13 cellular contexts compared by ENCODE assay signal in genomic region chr15:96234109-96234892, GRCh38.
DNase-seq lines count a peak whose midpoint lies in the region; ATAC-seq and TF ChIP-seq lines count a peak whose summit lies in the region.
"Had no signal": no experiment of that assay in that cellular context is flagged by ENCODE, and none has a peak within 500 bp of the region (broad histone marks: within the 10 kb centered on the region; RNA-seq: fewer than 3 reads in every experiment).

No MANE protein-coding gene starts in this region.

- H3K4me1 ChIP-seq in left lung (no peaks in the 10 kb centered on the region), H9 (ENCODE audit: insufficient read depth, low read length) (peaks cover 3% of the 10 kb centered on the region; the same call in 1 of the 2 replicates)

- H3K4me1 Mint-ChIP-seq in H9 = peaks cover 16 to 20% of the 10 kb centered on the region in 2 experiments
- H3K4me1 Mint-ChIP-seq: activated naive CD8-positive, alpha-beta T cell treated with anti-CD3 and anti-CD28 coated beads, Interleukin-2, amount 10 ng/mL, durations not matched to agents 7 days and 5 days had no signal

- no peak overlapping the region for H2BK12ac ChIP-seq in H9 (ENCODE audit: insufficient read length, low read depth, low read length)

- H3K56ac ChIP-seq in H9 (ENCODE audit: insufficient read length, low read depth, low read length) = no peak overlapping the region

- no peak overlapping the region for H2AFZ ChIP-seq in H9 (ENCODE audit: low read length)

- H2BK15ac ChIP-seq in H9 (ENCODE audit: low read depth, low read length) = no peak overlapping the region

- no peaks in the 10 kb centered on the region for H4K20me1 ChIP-seq in H9 (ENCODE audit: control insufficient read depth, insufficient read depth, insufficient read length)

- H3K27ac Mint-ChIP-seq in H9 = peak overlapping the region in 1 of 3 experiments; percentile 27; a peak in 1 of 7 replicates
- H3K27ac Mint-ChIP-seq: activated naive CD8-positive, alpha-beta T cell treated with anti-CD3 and anti-CD28 coated beads, Interleukin-2, amount 10 ng/mL, durations not matched to agents 7 days and 5 days had no signal

- H3K36me3 ChIP-seq in left lung = no peaks in the 10 kb centered on the region

- no peak overlapping the region for H2BK20ac ChIP-seq in H9 (ENCODE audit: low read depth, low read length, poor library complexity, severe bottlenecking)

- H4K91ac ChIP-seq in H9 (ENCODE audit: insufficient read length, low read depth, low read length) = no peak overlapping the region

- no CpG with 5 or more reads among the region's 12 CpGs for WGBS in H9 (ENCODE audit: extremely low coverage, insufficient read length, low lambda C conversion rate)

- intact Hi-C loops in left lung (cut with DNase I) = no loop called here

- H3K4ac ChIP-seq in H9 (ENCODE audit: low read depth, low read length) = no peak overlapping the region

- no peaks in the 10 kb centered on the region for H3K9me3 ChIP-seq in left lung
- no peaks in the 10 kb centered on the region for H3K9me3 ChIP-seq in H9 (ENCODE audit: control insufficient read depth, low read depth, low read length)

- no peak overlapping the region for H3K27ac ChIP-seq in left lung
- no peak overlapping the region for H3K27ac ChIP-seq in caudate nucleus (ENCODE audit: low read depth, low read length)
- no peak overlapping the region for H3K27ac ChIP-seq in H9 (ENCODE audit: insufficient read length, low read depth, low read length)
- H3K27ac ChIP-seq: KMS-11 had no signal

- H2BK120ac ChIP-seq in H9 (ENCODE audit: low read depth, low read length, poor library complexity, severe bottlenecking) = no peak overlapping the region

- H3K4me2 ChIP-seq in H9 (ENCODE audit: insufficient read depth, insufficient read length, low read length) = no peak overlapping the region
- H3K4me2 ChIP-seq: KMS-11 had no signal

- H3K9ac ChIP-seq in H9 (ENCODE audit: extremely low read depth, insufficient read length, low read length) = no peak overlapping the region
- H3K9ac ChIP-seq: KMS-11 had no signal

- no peak overlapping the region; a peak in 1 of 5 replicates for H3K4me3 Mint-ChIP-seq in H9
- H3K4me3 Mint-ChIP-seq: activated naive CD8-positive, alpha-beta T cell treated with anti-CD3 and anti-CD28 coated beads, Interleukin-2, amount 10 ng/mL, durations not matched to agents 7 days and 5 days had no signal

- no peak overlapping the region for H2BK5ac ChIP-seq in H9 (ENCODE audit: insufficient read length, low read length)

- DNase-seq in A172 (ENCODE audit: low spot score) (peak; percentile 80), choroid plexus epithelial cell (ENCODE audit: low read depth) (peak; percentile 56), 8988T (no peak), left lung (no peak), caudate nucleus (lab: John Stamatoyannopoulos, UW) (no peak), H9 (no peak)
- DNase-seq: activated CD4-positive, CD25-positive, alpha-beta regulatory T cell treated with anti-CD3 and anti-CD28 coated beads, Interleukin-2, amount 50 U/mL, for 72 hours; activated naive CD8-positive, alpha-beta T cell treated with anti-CD3 and anti-CD28 coated beads, Interleukin-2, amount 10 ng/mL, durations not matched to agents 7 days and 5 days; HCEC 1CT had no signal

- no peaks in the 10 kb centered on the region for H3K27me3 ChIP-seq in left lung
- no peaks in the 10 kb centered on the region for H3K27me3 ChIP-seq in H9 (ENCODE audit: insufficient read depth, low read length)

- no peak for TF ChIP-seq CTCF in choroid plexus epithelial cell (conservative IDR thresholded peaks at IDR 0.05; ENCODE audit: low read depth, low read length)
- no peak for TF ChIP-seq CTCF in left lung (IDR thresholded peaks at IDR 0.05)
- no peak for TF ChIP-seq CTCF in H9 (conservative IDR thresholded peaks at IDR 0.05)

- H3K14ac ChIP-seq in H9 (ENCODE audit: insufficient read depth, low read length) = no peak overlapping the region

- H3K79me2 ChIP-seq in H9 (ENCODE audit: insufficient read depth, low read length) = no peaks in the 10 kb centered on the region

- H3K23me2 ChIP-seq in H9 (ENCODE audit: insufficient read length, low read depth, low read length, poor library complexity, severe bottlenecking) = no peaks in the 10 kb centered on the region

- no peak overlapping the region for H2AK5ac ChIP-seq in H9 (ENCODE audit: insufficient read length, low read length)

- H4K8ac ChIP-seq in H9 (replicated peaks; ENCODE audit: insufficient read length, low read depth, low read length) = no peak overlapping the region

- H3K79me1 ChIP-seq in H9 (ENCODE audit: insufficient read depth, low read depth, low read length, poor library complexity, severe bottlenecking) = no peaks in the 10 kb centered on the region

- no peaks in the 10 kb centered on the region; a peak in 2 of 7 replicates for H3K36me3 Mint-ChIP-seq in H9 (ENCODE audit: insufficient read depth in 1 of 3, low read depth in 3 of 3)
- H3K36me3 Mint-ChIP-seq: activated naive CD8-positive, alpha-beta T cell treated with anti-CD3 and anti-CD28 coated beads, Interleukin-2, amount 10 ng/mL, durations not matched to agents 7 days and 5 days had no signal

- no peak overlapping the region for H3K23ac ChIP-seq in H9 (ENCODE audit: insufficient read length, low read depth, low read length)

- H3K9me3 Mint-ChIP-seq in H9 = no peaks in the 10 kb centered on the region; a peak in 1 of 5 replicates

- ATAC-seq in GM19395 (IDR thresholded peaks at IDR 0.05; ENCODE audit: unreplicated experiment) = peak; percentile 70
- peak; percentile 53 for ATAC-seq in HG03565 (IDR thresholded peaks at IDR 0.05; ENCODE audit: unreplicated experiment)
- no peak for ATAC-seq in left lung
- ATAC-seq: esophagus mucosa had no signal

- no peak overlapping the region for H3T11ph ChIP-seq in H9 (ENCODE audit: low read length)

- H3K4me3 ChIP-seq in choroid plexus epithelial cell (ENCODE audit: low read depth, low read length) (no peak overlapping the region), left lung (no peak overlapping the region)

- H3K27me3 Mint-ChIP-seq in H9 (ENCODE audit: low read depth) = peaks cover 2% of the 10 kb centered on the region; the same call in 1 of the 2 replicates
- H3K27me3 Mint-ChIP-seq: activated naive CD8-positive, alpha-beta T cell treated with anti-CD3 and anti-CD28 coated beads, Interleukin-2, amount 10 ng/mL, durations not matched to agents 7 days and 5 days had no signal

- H3K18ac ChIP-seq in H9 (ENCODE audit: insufficient read length, low read depth, low read length) = no peak overlapping the region

- no peak overlapping the region for H4K5ac ChIP-seq in H9 (ENCODE audit: insufficient read length, low read depth, low read length)

Comparison
In these comparisons a context has a peak if more than half of its experiments do, and no peak if none do; other contexts are left out.
1. DNase-seq: peak in A172 (single experiment) and choroid plexus epithelial cell (single experiment); none in 8988T (single experiment), left lung (0 of 2), caudate nucleus (0 of 61) and H9 (single experiment).